7 cellular contexts compared by ENCODE assay signal in genomic region chr14:96501383-96501745, GRCh38. TPM values are rescaled to one million over a fixed set of nuclear protein-coding genes. Genes with fewer than 3 reads are reported as not detected.
DNase-seq lines count a peak whose midpoint lies in the region; FAIRE-seq and TF ChIP-seq lines count a peak whose summit lies in the region.

No MANE protein-coding gene starts in this region.

- peaks cover 0 to 5% of the 10 kb centered on the region in 2 donors for H3K9me3 ChIP-seq in neuronal stem cell (replicated peaks in 1 of 2; ENCODE audit: control insufficient read depth in 2 of 2, insufficient read depth in 1 of 2, low read depth in 1 of 2, low read length in 2 of 2)

- no peaks in the 10 kb centered on the region for H3K27me3 ChIP-seq in neuronal stem cell (ENCODE audit: control insufficient read depth in 3 of 3, insufficient read depth in 3 of 3, low read depth in 1 of 3, low read length in 3 of 3)

- no CpG with 5 or more reads among the region's 11 CpGs for WGBS in neuronal stem cell (ENCODE audit: extremely low coverage in 2 of 2, insufficient read length in 2 of 2, insufficient replicate concordance in 1 of 2), 2 donors

- H3K4me3 ChIP-seq in neuronal stem cell (ENCODE audit: low read length in 2 of 2): peak overlapping the region; percentile 79 to 99

- peak overlapping the region; percentile 99 for H3K27ac Mint-ChIP-seq in endothelial cell (ENCODE audit: unreplicated experiment)

- H3K27me3 Mint-ChIP-seq in endothelial cell (ENCODE audit: unreplicated experiment): peaks cover 15% of the 10 kb centered on the region

- H2BK5ac ChIP-seq in neuronal stem cell (ENCODE audit: low read length): no peak overlapping the region

- H3K4me2 ChIP-seq in neuronal stem cell (ENCODE audit: insufficient read depth, low read length, poor library complexity, severe bottlenecking): peak overlapping the region; percentile 55

- no peak overlapping the region for H3K23ac ChIP-seq in neuronal stem cell (ENCODE audit: low read depth, low read length, poor library complexity)

- no peak overlapping the region for H4K91ac ChIP-seq in neuronal stem cell (ENCODE audit: low read depth, low read length, poor library complexity)

- H3K18ac ChIP-seq in neuronal stem cell (ENCODE audit: low read length): no peak overlapping the region

- no peak overlapping the region for H3K14ac ChIP-seq in neuronal stem cell (ENCODE audit: low read length)

- H3K9ac ChIP-seq in neuronal stem cell (ENCODE audit: low read depth, low read length, poor library complexity): peak overlapping the region; percentile 92

- H2AFZ ChIP-seq in neuronal stem cell (ENCODE audit: low read length): peak overlapping the region; percentile 90

- H3K4me1 ChIP-seq in neuronal stem cell (ENCODE audit: control insufficient read depth in 2 of 2, insufficient read depth in 1 of 2, low read depth in 1 of 2, low read length in 2 of 2): peaks cover 0 to 5% of the 10 kb centered on the region in 2 donors

- no peak for TF ChIP-seq POLR2A in H54 (IDR thresholded peaks at IDR 0.05; ENCODE audit: low read depth, low read length)

- peak overlapping the region; percentile 98 for H3K4me3 Mint-ChIP-seq in endothelial cell (ENCODE audit: unreplicated experiment)

- H2BK120ac ChIP-seq in neuronal stem cell (ENCODE audit: low read depth, low read length): no peak overlapping the region

- CTCF ChIA-PET in RWPE1 (lab: Yijun Ruan, JAX): no interaction called here

- H2AK5ac ChIP-seq in neuronal stem cell (ENCODE audit: low read depth, low read length): no peak overlapping the region

- no peak for DNase-seq in H54 (ENCODE audit: insufficient read length, low spot score)
- DNase-seq in RWPE1 (ENCODE audit: low spot score): peak; percentile 12
- peak; percentile 7 for DNase-seq in endothelial cell (ENCODE audit: low spot score)
- no peak for DNase-seq in neuronal stem cell (ENCODE audit: low spot score)
- DNase-seq in NCI-H1092 treated with DMSO at 0.1 percent for 48 hours (lab: John Stamatoyannopoulos, UW): no peak
- DNase-seq in Ammon's horn (ENCODE audit: low spot score): no peak
- DNase-seq in SKM-1 (lab: John Stamatoyannopoulos, UW; ENCODE audit: unreplicated experiment): no peak

- TF ChIP-seq CTCF in RWPE1 (conservative IDR thresholded peaks at IDR 0.05; ENCODE audit: low read depth) (no peak), endothelial cell (IDR thresholded peaks at IDR 0.05; ENCODE audit: unreplicated experiment) (no peak)

- peaks cover 15% of the 10 kb centered on the region for H3K36me3 Mint-ChIP-seq in endothelial cell (ENCODE audit: low read depth, unreplicated experiment)

- H3K27ac ChIP-seq in RWPE1 (peak overlapping the region; percentile 87), neuronal stem cell (replicated peaks; ENCODE audit: low read length) (no peak overlapping the region)

- H4K8ac ChIP-seq in neuronal stem cell (ENCODE audit: low read depth, low read length): no peak overlapping the region

- POLR2A ChIA-PET in RWPE1 (lab: Yijun Ruan, JAX; ENCODE audit: low non-redundant PET): no interaction called here

- H3K36me3 ChIP-seq in neuronal stem cell (replicated peaks in 1 of 2; ENCODE audit: control insufficient read depth in 2 of 2, insufficient read depth in 2 of 2, low read length in 2 of 2): peaks cover 2 to 23% of the 10 kb centered on the region in 2 donors

- peaks cover 41% of the 10 kb centered on the region for H3K4me1 Mint-ChIP-seq in endothelial cell (ENCODE audit: unreplicated experiment)

- H3K4ac ChIP-seq in neuronal stem cell (ENCODE audit: low read length): no peak overlapping the region

- H2BK12ac ChIP-seq in neuronal stem cell (ENCODE audit: low read length): no peak overlapping the region

- H3K9me3 Mint-ChIP-seq in endothelial cell (ENCODE audit: unreplicated experiment): no peaks in the 10 kb centered on the region

- FAIRE-seq in H54 (lab: Jason Lieb, UNC): peak; percentile 80

- H2BK15ac ChIP-seq in neuronal stem cell (ENCODE audit: low read length): no peak overlapping the region

- H3K79me1 ChIP-seq in neuronal stem cell (ENCODE audit: low read depth, low read length): no peaks in the 10 kb centered on the region

RNA-seq across cellular contexts. Expression of gene PAPOLA, which starts 0.8 kb away (rescaled TPM):
- total RNA-seq in endothelial cell (ENCODE audit: unreplicated experiment): 161 TPM
- 211 TPM for polyA plus RNA-seq in neuronal stem cell (2013, experiment 1 of 2)
- 212 TPM for polyA plus RNA-seq in neuronal stem cell (2013, experiment 2 of 2)

Comparison
In these comparisons a context has a peak if more than half of its experiments do, and no peak if none do; other contexts are left out.
1. DNase-seq: peak in RWPE1 (single experiment) and endothelial cell (single experiment); none in H54 (single experiment), neuronal stem cell (single experiment), NCI-H1092 treated with DMSO at 0.1 percent for 48 hours (single experiment), Ammon's horn (single experiment) and SKM-1 (single experiment).